In genomic region chr19:51107406-51108065, GRCh38 we compare ENCODE assay signal across 1 cellular context.
TF ChIP-seq lines count a peak whose summit lies in the region.

No MANE protein-coding gene starts in this region.

TF ChIP-seq in endothelial cell of umbilical vein, 7 proteins besides CTCF, POLR2A, EP300 and RAD21 (continued from another document):
- no peak for TF ChIP-seq POLR2AphosphoS5 (IDR thresholded peaks at IDR 0.05; ENCODE audit: insufficient read depth, low read depth, low read length)
